In the genomic region with DNA sequence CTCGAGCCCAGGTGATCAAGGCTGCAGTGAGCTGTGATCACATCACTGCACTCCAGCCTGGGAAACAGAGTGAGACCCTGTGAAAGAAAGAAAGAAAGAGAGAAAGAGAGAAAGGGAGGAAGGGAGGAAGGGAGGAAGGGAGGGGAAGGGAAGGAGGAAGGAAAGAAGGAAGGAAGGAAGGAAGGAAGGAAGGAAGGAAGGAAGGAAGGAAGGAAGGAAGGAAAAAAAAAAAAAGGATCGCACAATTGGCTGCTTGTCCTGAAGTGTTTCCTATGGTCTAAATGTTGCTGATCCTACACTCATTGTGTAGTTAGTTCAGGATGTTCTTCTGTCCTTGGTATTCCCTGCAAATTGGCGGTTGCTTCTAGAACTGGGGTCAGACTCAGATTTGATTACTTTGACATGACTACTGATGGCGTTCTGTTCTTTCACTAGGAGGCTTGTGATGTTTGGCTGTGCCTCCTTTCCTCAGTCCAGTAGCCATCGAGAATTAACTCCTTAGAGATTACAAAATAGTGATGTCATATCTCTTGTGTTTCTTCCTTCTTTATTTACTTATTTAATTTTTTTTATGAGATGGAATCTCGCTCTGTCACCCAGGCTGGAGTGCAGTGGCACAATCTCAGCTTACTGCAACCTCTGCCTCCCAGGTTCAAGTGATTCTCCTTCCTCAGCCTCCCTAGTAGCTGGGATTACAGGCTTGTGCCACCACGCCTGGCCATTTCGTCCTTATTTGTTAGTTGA, we compare ENCODE assay signal across 1 cellular context. TPM values are rescaled to one million over a fixed set of nuclear protein-coding genes. Genes with fewer than 3 reads are reported as not detected.
"Had no signal": no experiment of that assay in that cellular context is flagged by ENCODE, and none has a peak within 500 bp of the region (broad histone marks: within the 10 kb centered on the region; RNA-seq: fewer than 3 reads in every experiment).

No MANE protein-coding gene starts in this region.

RNA-seq across cellular contexts. Expression of gene ANGPTL4, which starts 14.2 kb away (rescaled TPM):
- total RNA-seq: activated B cell treated with CpG ODN at 0.5 μM for 24 hours had no signal
